8 cellular contexts compared by ENCODE assay signal in the genomic region with DNA sequence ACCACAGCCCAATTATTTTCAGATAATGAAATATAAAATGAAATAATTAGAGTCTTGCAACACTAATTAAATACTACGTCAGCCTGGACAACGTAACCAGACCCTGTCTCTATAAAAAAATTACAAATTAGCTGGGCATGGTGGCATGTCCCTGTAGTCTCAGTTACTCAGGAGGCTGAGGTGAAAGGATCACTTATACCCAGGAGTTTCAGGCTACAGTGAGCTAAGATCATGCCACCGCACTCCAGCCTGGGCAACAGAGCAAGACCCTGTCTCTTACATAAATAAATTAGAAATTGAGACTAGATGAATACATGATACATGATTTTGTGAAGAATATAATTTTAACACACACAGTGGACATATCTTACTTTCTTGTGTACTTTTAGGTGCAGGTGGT.
"Had no signal": no experiment of that assay in that cellular context is flagged by ENCODE, and none has a peak within 500 bp of the region (broad histone marks: within the 10 kb centered on the region; RNA-seq: fewer than 3 reads in every experiment).

No MANE protein-coding gene starts in this region.

- DNase-seq: GM23248, GOT3, H7, H9, HCEC 1CT, HFFc6 had no signal

- H2AFZ ChIP-seq: GM23248 had no signal

- H3K4me3 ChIP-seq: GM23248, HAP-1 had no signal

- H3K27ac Mint-ChIP-seq: H9, HFFc6 had no signal

- H3K9me3 Mint-ChIP-seq: H9, HFFc6 had no signal

- ATAC-seq: HCT116 had no signal

- H3K9me3 ChIP-seq: HAP-1 had no signal

- H3K4me1 Mint-ChIP-seq: H9 had no signal

- H3K4me3 Mint-ChIP-seq: H9, HFFc6 had no signal

- H3K27ac ChIP-seq: GM23248 had no signal

- H3K4me1 ChIP-seq: HAP-1 had no signal
